Comparison of ENCODE assay signal across 8 cellular contexts in the genomic region with DNA sequence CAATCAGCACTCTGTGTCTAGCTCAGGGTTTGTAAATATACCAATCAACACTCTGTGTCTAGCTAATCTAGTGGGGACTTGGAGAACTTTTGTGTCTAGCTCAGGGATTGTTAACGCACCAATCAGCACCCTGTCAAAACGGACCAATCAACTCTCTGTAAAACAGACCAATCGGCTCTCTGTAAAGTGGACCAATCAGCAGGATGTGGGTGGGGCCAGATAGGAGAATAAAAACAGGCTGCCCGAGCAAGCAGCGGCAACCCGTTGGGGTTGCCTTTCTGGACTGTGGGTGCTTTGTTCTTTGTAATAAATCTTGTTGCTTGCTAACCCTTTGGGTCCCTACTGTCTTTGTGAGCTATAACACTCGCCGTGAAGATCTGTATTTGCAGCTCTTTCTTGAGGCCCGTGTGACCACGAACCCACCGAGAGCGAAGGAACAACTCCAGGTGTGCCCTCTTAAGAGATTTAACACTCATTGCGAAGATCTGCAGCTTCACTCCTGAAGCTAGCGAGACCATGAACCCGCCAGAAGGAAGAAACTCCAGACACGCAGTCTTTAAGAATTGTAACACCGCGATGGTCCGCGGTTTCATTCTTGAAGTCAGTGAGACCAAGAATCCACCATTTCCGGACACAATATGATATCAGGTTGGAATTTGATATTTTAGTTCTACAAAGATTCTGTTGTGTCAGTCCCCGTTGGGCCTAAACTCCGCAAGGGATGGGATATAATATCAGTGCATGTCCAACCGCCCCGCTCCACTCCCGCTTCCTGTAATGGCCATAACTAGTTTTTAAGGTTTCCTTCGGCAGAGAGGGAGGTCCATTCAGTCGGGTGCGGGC. TPM values are rescaled to one million over a fixed set of nuclear protein-coding genes. Genes with fewer than 3 reads are reported as not detected.
DNase-seq lines count a peak whose midpoint lies in the region; ATAC-seq and TF ChIP-seq lines count a peak whose summit lies in the region.

No MANE protein-coding gene starts in this region.

- TF ChIP-seq CTCF in CD14-positive monocyte (IDR thresholded peaks at IDR 0.05) (no peak), OCI-LY1 (IDR thresholded peaks at IDR 0.05; ENCODE audit: low read length) (no peak), osteoblast (IDR thresholded peaks at IDR 0.05; ENCODE audit: extremely low read depth, low read depth, low read length) (no peak)

- intact Hi-C loops in CD14-positive monocyte (cut with micrococcal nuclease) = loop anchor here (5.0 to 10.0 kb wide), 2 partner anchors 34 to 642 kb away; a partner anchor contains a TSS

- ATAC-seq in GM21367 (IDR thresholded peaks at IDR 0.05; ENCODE audit: unreplicated experiment) = no peak

- H3K9me3 ChIP-seq in OCI-LY1 (ENCODE audit: low read length) (no peaks in the 10 kb centered on the region), endocrine pancreas (ENCODE audit: control insufficient read depth, low read length) (no peaks in the 10 kb centered on the region), osteoblast (ENCODE audit: low read depth, low read length) (no peaks in the 10 kb centered on the region)

- H3K4me1 ChIP-seq in OCI-LY1 (ENCODE audit: insufficient read depth, low read length, severe bottlenecking) (peaks cover 15% of the 10 kb centered on the region), endocrine pancreas (ENCODE audit: control insufficient read depth, insufficient read depth, low read length) (peaks cover 6% of the 10 kb centered on the region), osteoblast (ENCODE audit: insufficient read depth, low read length) (peaks cover 10% of the 10 kb centered on the region)

- H3K79me2 ChIP-seq in OCI-LY1 (ENCODE audit: insufficient read depth, low read length) = no peaks in the 10 kb centered on the region
- H3K79me2 ChIP-seq in osteoblast (ENCODE audit: insufficient read depth, low read length) = peaks cover 12% of the 10 kb centered on the region

- H3K36me3 ChIP-seq in OCI-LY1 (ENCODE audit: insufficient read depth, low read length) = peaks cover 9% of the 10 kb centered on the region; the same call in 1 of the 2 replicates
- H3K36me3 ChIP-seq in endocrine pancreas (ENCODE audit: control insufficient read depth, insufficient read depth, low read length) = no peaks in the 10 kb centered on the region
- no peaks in the 10 kb centered on the region for H3K36me3 ChIP-seq in osteoblast (ENCODE audit: insufficient read depth, low read length)

- peak overlapping the region in 5 of 7 donors; percentile 78 to 98 (median 94) for H3K27ac Mint-ChIP-seq in CD14-positive monocyte

- peak overlapping the region; percentile 97 for H3K4me3 ChIP-seq in OCI-LY1 (ENCODE audit: low read depth, low read length, poor library complexity, severe bottlenecking)
- H3K4me3 ChIP-seq in endocrine pancreas (ENCODE audit: control insufficient read depth, insufficient read depth, low read length) = no peak overlapping the region
- peak overlapping the region; percentile 94 for H3K4me3 ChIP-seq in osteoblast (ENCODE audit: insufficient read depth, low read length)

- peaks cover 6% of the 10 kb centered on the region in 2 donors for H3K36me3 Mint-ChIP-seq in CD14-positive monocyte

- H3F3A ChIP-seq in OCI-LY1 (ENCODE audit: insufficient read depth, low read length) = no peaks in the 10 kb centered on the region

- H3K27ac ChIP-seq in OCI-LY1 (ENCODE audit: low read depth, low read length, poor library complexity, severe bottlenecking) (no peak overlapping the region), osteoblast (ENCODE audit: low read depth, low read length) (peak overlapping the region; percentile 83)

- H2AFZ ChIP-seq in OCI-LY1 (ENCODE audit: low read length) (peak overlapping the region; percentile 71; the same call in 1 of the 2 replicates), osteoblast (ENCODE audit: low read length) (peak overlapping the region; percentile 98)

- H3K4me3 Mint-ChIP-seq in CD14-positive monocyte = peak overlapping the region; percentile 98 to 99

- H3K9ac ChIP-seq in OCI-LY1 (ENCODE audit: low read length) (peak overlapping the region; percentile 98), endocrine pancreas (ENCODE audit: control insufficient read depth, insufficient read depth, low read length) (peak overlapping the region; percentile 47)

- H3K4me1 Mint-ChIP-seq in CD14-positive monocyte = peaks cover 19% of the 10 kb centered on the region

- H4K20me1 ChIP-seq in OCI-LY1 (ENCODE audit: insufficient read depth, low read length) = no peaks in the 10 kb centered on the region
- H4K20me1 ChIP-seq in osteoblast (ENCODE audit: insufficient read depth, low read length) = no peaks in the 10 kb centered on the region

- peaks cover 0 to 8% (median 1%) of the 10 kb centered on the region in 3 donors for H3K27me3 Mint-ChIP-seq in CD14-positive monocyte (ENCODE audit: low read depth in 3 of 3)

- H3K9me3 Mint-ChIP-seq in CD14-positive monocyte = peaks cover 0 to 8% (median 5%) of the 10 kb centered on the region in 7 donors

- no peaks in the 10 kb centered on the region for H3K27me3 ChIP-seq in OCI-LY1 (ENCODE audit: insufficient read depth, low read length)
- H3K27me3 ChIP-seq in endocrine pancreas (ENCODE audit: control insufficient read depth, insufficient read depth, low read length) = no peaks in the 10 kb centered on the region
- H3K27me3 ChIP-seq in osteoblast (ENCODE audit: insufficient read depth, low read length) = no peaks in the 10 kb centered on the region

- H3K4me2 ChIP-seq in OCI-LY1 (ENCODE audit: low read length) (peak overlapping the region; percentile 100), osteoblast (ENCODE audit: insufficient read depth, low read length) (peak overlapping the region; percentile 95)

- DNase-seq in CD14-positive monocyte (ENCODE audit: low spot score) = no peak
- no peak for DNase-seq in osteoblast (ENCODE audit: insufficient read length, low spot score, missing footprints)
- no peak for DNase-seq in NCI-H187 treated with DMSO at 0.1 percent for 48 hours (lab: John Stamatoyannopoulos, UW)
- no peak for DNase-seq in occipital lobe (lab: John Stamatoyannopoulos, UW)
- no peak for DNase-seq in cerebellar nuclear complex (lab: John Stamatoyannopoulos, UW)

- no peaks in the 10 kb centered on the region for H3K9me2 ChIP-seq in OCI-LY1 (ENCODE audit: low read depth, low read length)

RNA-seq across cellular contexts. Expression of a gene that starts 0.7 kb away (rescaled TPM):
- 1 to 10 TPM; 5.2 to 9.4 TPM for polyA plus RNA-seq in CD14-positive monocyte
- total RNA-seq in osteoblast = 2.9 and 3.3 TPM in 2 replicates
- 4.8 TPM for total RNA-seq in occipital lobe

RNA-seq across cellular contexts. Expression of a gene that starts 32.0 kb away (rescaled TPM):
- 10 to 100 TPM; 19.6 to 25.2 TPM for polyA plus RNA-seq in CD14-positive monocyte
- 24.6 and 39.8 TPM in 2 replicates for total RNA-seq in osteoblast
- total RNA-seq in occipital lobe = 74.9 TPM

RNA-seq across cellular contexts. Expression of a gene that starts 47.7 kb away (rescaled TPM):
- polyA plus RNA-seq in CD14-positive monocyte = 10 to 100 TPM; 14.7 to 17.2 TPM
- total RNA-seq in osteoblast (28.6 and 30.4 TPM in 2 replicates), occipital lobe (27.6 TPM)
